ENCODE assay signal across 2 cellular contexts in genomic region chr5:51396797-51397196, GRCh38.
TF ChIP-seq lines count a peak whose summit lies in the region.

No MANE protein-coding gene starts in this region.

TF ChIP-seq in SK-N-SH, 30 proteins besides CTCF, POLR2A, EP300 and RAD21 (continued from another document):
- TF ChIP-seq USF2 (IDR thresholded peaks at IDR 0.05; ENCODE audit: borderline replicate concordance, low read depth, low read length) (no peak), FOSL2 (IDR thresholded peaks at IDR 0.05; ENCODE audit: borderline replicate concordance, low read depth) (peak; percentile 73; the same call in 1 of the 2 replicates), JUND (IDR thresholded peaks at IDR 0.05) (peak; percentile 75), FOXJ3 (CRISPR knock-in tag; IDR thresholded peaks at IDR 0.05) (no peak), TEAD4 (IDR thresholded peaks at IDR 0.05; ENCODE audit: borderline replicate concordance, insufficient read depth) (peak; percentile 71; the same call in 1 of the 2 replicates), RFX5 (IDR thresholded peaks at IDR 0.05; ENCODE audit: low read length) (no peak), RXRA (IDR thresholded peaks at IDR 0.05; ENCODE audit: borderline replicate concordance, low read depth) (no peak; the same call in 1 of the 2 replicates), NFIC (IDR thresholded peaks at IDR 0.05; ENCODE audit: borderline replicate concordance) (peak; percentile 36; the same call in 1 of the 2 replicates), PBX3 (IDR thresholded peaks at IDR 0.05) (no peak), REST (IDR thresholded peaks at IDR 0.05; ENCODE audit: low read depth, low read length) (no peak), RCOR1 (IDR thresholded peaks at IDR 0.05; ENCODE audit: low read length) (no peak), TAF1 (IDR thresholded peaks at IDR 0.05; ENCODE audit: borderline replicate concordance, low read depth, low read length) (0 out of 2 replicates have a peak, but pooled peaks have one; percentile 9), CHD2 (IDR thresholded peaks at IDR 0.05; ENCODE audit: low read length, partially characterized antibody) (no peak), YY1 (IDR thresholded peaks at IDR 0.05; ENCODE audit: low read depth) (peak; percentile 36; the same call in 1 of the 2 replicates), SIN3A (IDR thresholded peaks at IDR 0.05; ENCODE audit: borderline replicate concordance, low read depth, low read length) (0 out of 2 replicates have a peak, but pooled peaks have one; percentile 42)

TF ChIP-seq in HEK293T, 16 proteins besides CTCF, POLR2A, EP300 and RAD21 (continued from another document):
- TF ChIP-seq BHLHE40 (IDR thresholded peaks at IDR 0.05; ENCODE audit: borderline replicate concordance): no peak
- no peak for TF ChIP-seq ELF4 (IDR thresholded peaks at IDR 0.05)
- no peak for TF ChIP-seq FOXA1 (IDR thresholded peaks at IDR 0.05)
